1 cellular context compared by ENCODE assay signal in the genomic region with DNA sequence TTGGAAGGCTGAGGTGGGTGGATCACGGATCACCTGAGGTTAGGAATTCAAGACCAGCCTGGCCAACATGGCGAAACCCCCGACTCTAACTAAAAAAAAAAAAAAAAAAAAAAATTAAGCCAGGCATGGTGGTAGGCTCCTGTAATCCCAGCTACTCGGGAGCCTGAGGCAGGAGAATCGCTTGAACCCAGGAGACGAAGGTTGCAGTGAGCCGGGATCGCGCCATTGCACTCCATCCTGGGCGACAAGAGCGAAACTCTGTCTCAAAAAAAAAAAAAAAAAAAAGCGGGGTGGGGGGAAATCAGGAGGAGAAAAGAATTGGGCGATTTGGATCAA.
A peak's percentile ranks its signal among the peaks of the same experiment; 100 is the strongest.
TF ChIP-seq lines count a peak whose summit lies in the region.

No MANE protein-coding gene starts in this region.

TF ChIP-seq in K562, 482 proteins besides CTCF, POLR2A, EP300 and RAD21:
- TF ChIP-seq, protein P1, sequence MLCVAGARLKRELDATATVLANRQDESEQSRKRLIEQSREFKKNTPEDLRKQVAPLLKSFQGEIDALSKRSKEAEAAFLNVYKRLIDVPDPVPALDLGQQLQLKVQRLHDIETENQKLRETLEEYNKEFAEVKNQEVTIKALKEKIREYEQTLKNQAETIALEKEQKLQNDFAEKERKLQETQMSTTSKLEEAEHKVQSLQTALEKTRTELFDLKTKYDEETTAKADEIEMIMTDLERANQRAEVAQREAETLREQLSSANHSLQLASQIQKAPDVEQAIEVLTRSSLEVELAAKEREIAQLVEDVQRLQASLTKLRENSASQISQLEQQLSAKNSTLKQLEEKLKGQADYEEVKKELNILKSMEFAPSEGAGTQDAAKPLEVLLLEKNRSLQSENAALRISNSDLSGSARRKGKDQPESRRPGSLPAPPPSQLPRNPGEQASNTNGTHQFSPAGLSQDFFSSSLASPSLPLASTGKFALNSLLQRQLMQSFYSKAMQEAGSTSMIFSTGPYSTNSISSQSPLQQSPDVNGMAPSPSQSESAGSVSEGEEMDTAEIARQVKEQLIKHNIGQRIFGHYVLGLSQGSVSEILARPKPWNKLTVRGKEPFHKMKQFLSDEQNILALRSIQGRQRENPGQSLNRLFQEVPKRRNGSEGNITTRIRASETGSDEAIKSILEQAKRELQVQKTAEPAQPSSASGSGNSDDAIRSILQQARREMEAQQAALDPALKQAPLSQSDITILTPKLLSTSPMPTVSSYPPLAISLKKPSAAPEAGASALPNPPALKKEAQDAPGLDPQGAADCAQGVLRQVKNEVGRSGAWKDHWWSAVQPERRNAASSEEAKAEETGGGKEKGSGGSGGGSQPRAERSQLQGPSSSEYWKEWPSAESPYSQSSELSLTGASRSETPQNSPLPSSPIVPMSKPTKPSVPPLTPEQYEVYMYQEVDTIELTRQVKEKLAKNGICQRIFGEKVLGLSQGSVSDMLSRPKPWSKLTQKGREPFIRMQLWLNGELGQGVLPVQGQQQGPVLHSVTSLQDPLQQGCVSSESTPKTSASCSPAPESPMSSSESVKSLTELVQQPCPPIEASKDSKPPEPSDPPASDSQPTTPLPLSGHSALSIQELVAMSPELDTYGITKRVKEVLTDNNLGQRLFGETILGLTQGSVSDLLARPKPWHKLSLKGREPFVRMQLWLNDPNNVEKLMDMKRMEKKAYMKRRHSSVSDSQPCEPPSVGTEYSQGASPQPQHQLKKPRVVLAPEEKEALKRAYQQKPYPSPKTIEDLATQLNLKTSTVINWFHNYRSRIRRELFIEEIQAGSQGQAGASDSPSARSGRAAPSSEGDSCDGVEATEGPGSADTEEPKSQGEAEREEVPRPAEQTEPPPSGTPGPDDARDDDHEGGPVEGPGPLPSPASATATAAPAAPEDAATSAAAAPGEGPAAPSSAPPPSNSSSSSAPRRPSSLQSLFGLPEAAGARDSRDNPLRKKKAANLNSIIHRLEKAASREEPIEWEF (CRISPR knock-in tag; IDR thresholded peaks at IDR 0.05), result peak; percentile 33; the same call in 1 of the 2 replicates
- peak; percentile 80 for TF ChIP-seq ZNF384 (IDR thresholded peaks at IDR 0.05; ENCODE audit: low read depth, low read length)
